In the genomic region with DNA sequence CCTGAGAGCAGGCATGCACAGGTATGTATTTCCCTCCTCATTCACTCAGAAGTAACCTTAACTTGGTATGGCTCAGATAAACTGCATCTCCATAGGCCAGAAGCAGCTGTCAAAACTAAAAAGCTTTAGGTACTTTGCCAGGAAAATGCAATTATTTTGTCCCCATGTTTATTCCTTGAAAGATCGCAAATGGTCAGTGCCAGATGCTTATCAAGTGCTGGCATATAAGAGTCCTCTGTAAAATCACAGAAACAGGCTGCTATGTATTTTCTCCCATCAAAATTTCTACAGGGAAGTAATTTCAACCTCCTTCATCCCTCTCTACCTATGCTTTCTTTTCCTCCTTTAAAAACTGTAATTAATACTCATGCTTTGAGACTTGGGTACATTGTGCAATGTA, we compare ENCODE assay signal across 2 cellular contexts.
TF ChIP-seq lines count a peak whose summit lies in the region.

No MANE protein-coding gene starts in this region.

TF ChIP-seq in SK-N-SH, 30 proteins besides CTCF, POLR2A, EP300 and RAD21 (continued from another document):
- peak; percentile 57; the same call in 1 of the 2 replicates for TF ChIP-seq GATA2 (CRISPR knock-in tag; IDR thresholded peaks at IDR 0.05)
- TF ChIP-seq RCOR1 (IDR thresholded peaks at IDR 0.05; ENCODE audit: low read length) = peak; percentile 45; the same call in 1 of the 2 replicates

TF ChIP-seq in SK-N-SH treated with all-trans-retinoic acid at 6 μM for 48 hours, 23 proteins besides CTCF, POLR2A, EP300 and RAD21 (continued from another document):
- TF ChIP-seq, protein P1, sequence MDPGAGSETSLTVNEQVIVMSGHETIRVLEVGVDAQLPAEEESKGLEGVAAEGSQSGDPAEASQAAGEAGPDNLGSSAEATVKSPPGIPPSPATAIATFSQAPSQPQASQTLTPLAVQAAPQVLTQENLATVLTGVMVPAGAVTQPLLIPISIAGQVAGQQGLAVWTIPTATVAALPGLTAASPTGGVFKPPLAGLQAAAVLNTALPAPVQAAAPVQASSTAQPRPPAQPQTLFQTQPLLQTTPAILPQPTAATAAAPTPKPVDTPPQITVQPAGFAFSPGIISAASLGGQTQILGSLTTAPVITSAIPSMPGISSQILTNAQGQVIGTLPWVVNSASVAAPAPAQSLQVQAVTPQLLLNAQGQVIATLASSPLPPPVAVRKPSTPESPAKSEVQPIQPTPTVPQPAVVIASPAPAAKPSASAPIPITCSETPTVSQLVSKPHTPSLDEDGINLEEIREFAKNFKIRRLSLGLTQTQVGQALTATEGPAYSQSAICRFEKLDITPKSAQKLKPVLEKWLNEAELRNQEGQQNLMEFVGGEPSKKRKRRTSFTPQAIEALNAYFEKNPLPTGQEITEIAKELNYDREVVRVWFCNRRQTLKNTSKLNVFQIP (CRISPR knock-in tag; IDR thresholded peaks at IDR 0.05; ENCODE audit: borderline replicate concordance, low read depth) = no peak
- TF ChIP-seq GLIS3 (CRISPR knock-in tag; IDR thresholded peaks at IDR 0.05) = no peak
